In genomic region chr7:155738104-155738503, GRCh38 we compare ENCODE assay signal across 13 cellular contexts.
A peak's percentile ranks its signal among the peaks of the same experiment; 100 is the strongest.
DNase-seq lines count a peak whose midpoint lies in the region; ATAC-seq, FAIRE-seq and TF ChIP-seq lines count a peak whose summit lies in the region.
"Had no signal": no experiment of that assay in that cellular context is flagged by ENCODE, and none has a peak within 500 bp of the region (broad histone marks: within the 10 kb centered on the region; RNA-seq: fewer than 3 reads in every experiment).

No MANE protein-coding gene starts in this region.

- H3K27ac ChIP-seq in A549 (no peak overlapping the region), HEK293 (ENCODE audit: extremely low read depth, low read depth, low read length) (no peak overlapping the region), mesenchymal stem cell (ENCODE audit: low read length, poor library complexity, severe bottlenecking) (peak overlapping the region; percentile 28)
- H3K27ac ChIP-seq: BLaER1, KMS-11, RWPE1 had no signal

- H3K27ac Mint-ChIP-seq in WTC11: 0 out of 2 replicates have a peak overlapping the region, but pooled peaks have one; percentile 27
- H3K27ac Mint-ChIP-seq in immature natural killer cell: no peak overlapping the region

- TF ChIP-seq EP300 in A549 (IDR thresholded peaks at IDR 0.05): no peak

- no peak overlapping the region for H3K23ac ChIP-seq in mesenchymal stem cell (ENCODE audit: low read length in 2 of 2)

- DNase-seq in A549 (ENCODE audit: low read depth in 1 of 2, low spot score in 1 of 2): no peak
- DNase-seq in WTC11 (ENCODE audit: low spot score): no peak
- DNase-seq in mesenchymal stem cell: no peak
- DNase-seq in immature natural killer cell: no peak
- no peak for DNase-seq in activated naive CD4-positive, alpha-beta T cell treated with Interleukin-2 at 50 U/mL for 16 hours
- DNase-seq: NCI-H774 had no signal

- no peak overlapping the region for H2BK12ac ChIP-seq in mesenchymal stem cell (ENCODE audit: low read length in 2 of 2)

- no peak overlapping the region for H3K4ac ChIP-seq in mesenchymal stem cell (ENCODE audit: low read depth in 1 of 2, low read length in 2 of 2)

- no peak for FAIRE-seq in A549 (lab: Jason Lieb, UNC)
- FAIRE-seq: H1 had no signal

- peaks cover 26% of the 10 kb centered on the region for H3K79me1 ChIP-seq in mesenchymal stem cell (replicated peaks; ENCODE audit: low read length, poor library complexity, severe bottlenecking)

- ATAC-seq in A549: peak; percentile 46 to 52; a peak in 3 of 6 replicates
- no peak for ATAC-seq in WTC11
- ATAC-seq in HG03571 (IDR thresholded peaks at IDR 0.05; ENCODE audit: unreplicated experiment): no peak

- CTCF ChIA-PET in A549 (lab: Yijun Ruan, JAX) (interaction anchor here (0.6 to 12.6 kb wide), 5 partner anchors 11 to 358 kb away, joined by 3 to 200 read pairs (median 3); no protein-coding TSS in a partner anchor), HEK293 (lab: Yijun Ruan, JAX) (interaction anchor here (0.6 to 2.1 kb wide), 4 partner anchors 28 to 224 kb away, joined by 3 to 27 read pairs (median 5); no protein-coding TSS in a partner anchor), WTC11 (lab: Charles Lee) (interaction anchor here (1.2 to 2.3 kb wide), 3 partner anchors 29 to 139 kb away, joined by 3 to 9 read pairs (median 3); no protein-coding TSS in a partner anchor)

- TF ChIP-seq CTCF in A549 (IDR thresholded peaks at IDR 0.05) (no peak), HEK293 (tag by site-specific recombination; IDR thresholded peaks at IDR 0.05) (no peak), WTC11 (IDR thresholded peaks at IDR 0.05) (no peak)

- H3K4me3 ChIP-seq in A549: no peak overlapping the region
- H3K4me3 ChIP-seq in HEK293 (ENCODE audit: low read depth, low read length): no peak overlapping the region
- H3K4me3 ChIP-seq in mesenchymal stem cell (ENCODE audit: insufficient read depth in 1 of 2, low read depth in 1 of 2, low read length in 2 of 2): no peak overlapping the region
- H3K4me3 ChIP-seq: BLaER1 had no signal

- H3K4me3 Mint-ChIP-seq in WTC11 (no peak overlapping the region), immature natural killer cell (no peak overlapping the region)
- H3K4me3 Mint-ChIP-seq: CD8-positive, alpha-beta T cell had no signal

- no peak overlapping the region for H3K14ac ChIP-seq in mesenchymal stem cell (ENCODE audit: low read length in 2 of 2)

- no peak for TF ChIP-seq POLR2A in A549 (IDR thresholded peaks at IDR 0.05; ENCODE audit: low read length)

- H3K4me2 ChIP-seq in A549 (no peak overlapping the region), mesenchymal stem cell (ENCODE audit: low read length, poor library complexity, severe bottlenecking) (no peak overlapping the region)
- H3K4me2 ChIP-seq: BLaER1, KMS-11 had no signal

- POLR2A ChIA-PET in A549 (lab: Yijun Ruan, JAX): no interaction called here
- POLR2A ChIA-PET in HEK293 (lab: Yijun Ruan, JAX): interaction anchor here (0.7 kb wide), 1 partner anchor 690 kb away, joined by 3 read pairs; no protein-coding TSS in a partner anchor
- POLR2A ChIA-PET in WTC11 (lab: Charles Lee): interaction anchor here (0.6 kb wide), 1 partner anchor 145 kb away, joined by 4 read pairs; no protein-coding TSS in a partner anchor

- H4K8ac ChIP-seq in mesenchymal stem cell (ENCODE audit: low read length): no peak overlapping the region

- no peak overlapping the region for H4K91ac ChIP-seq in mesenchymal stem cell (ENCODE audit: low read length)

- no peak for TF ChIP-seq RAD21 in A549 (conservative IDR thresholded peaks at IDR 0.05 in 1 of 2, IDR thresholded peaks at IDR 0.05 in 1 of 2)

- 76% methylated on average over 9 of the region's 10 CpGs for WGBS in A549 (ENCODE audit: missing lambda C conversion rate)
- WGBS in mesenchymal stem cell: 91% methylated on average over 10 of the region's 10 CpGs

- H2BK15ac ChIP-seq in mesenchymal stem cell (ENCODE audit: low read depth, poor library complexity, severe bottlenecking): no peak overlapping the region

- no peaks in the 10 kb centered on the region for H3K9me3 Mint-ChIP-seq in WTC11
- H3K9me3 Mint-ChIP-seq in immature natural killer cell: no peaks in the 10 kb centered on the region
- H3K9me3 Mint-ChIP-seq: CD8-positive, alpha-beta T cell had no signal

- H3K27me3 Mint-ChIP-seq in WTC11 (ENCODE audit: low read depth) (no peaks in the 10 kb centered on the region), immature natural killer cell (ENCODE audit: low read depth in 3 of 3) (peaks cover 0 to 3% (median 1%) of the 10 kb centered on the region in 3 donors)

- H3K9ac ChIP-seq in mesenchymal stem cell (ENCODE audit: low read length): no peak overlapping the region
- H3K9ac ChIP-seq: BLaER1, KMS-11 had no signal

- H3K36me3 Mint-ChIP-seq in WTC11 (peaks cover 41% of the 10 kb centered on the region), immature natural killer cell (peaks cover 16 to 30% (median 27%) of the 10 kb centered on the region in 3 donors)

- H2AFZ ChIP-seq in mesenchymal stem cell (ENCODE audit: low read depth, low read length): no peak overlapping the region

- H2BK5ac ChIP-seq in mesenchymal stem cell (ENCODE audit: low read depth, low read length, poor library complexity, severe bottlenecking): no peak overlapping the region

- H2AK5ac ChIP-seq in mesenchymal stem cell (ENCODE audit: low read length, severe bottlenecking): peak overlapping the region; percentile 41

- H2BK120ac ChIP-seq in mesenchymal stem cell (ENCODE audit: low read depth, low read length): no peak overlapping the region

- peaks cover 27% of the 10 kb centered on the region for H3K4me1 Mint-ChIP-seq in WTC11
- H3K4me1 Mint-ChIP-seq in immature natural killer cell: peaks cover 27 to 43% of the 10 kb centered on the region in 2 donors

- no peak overlapping the region for H3K18ac ChIP-seq in mesenchymal stem cell (ENCODE audit: low read depth in 1 of 2, low read length in 2 of 2)

- peaks cover 9% of the 10 kb centered on the region; the same call in 2 of the 3 replicates for H3K4me1 ChIP-seq in A549
- H3K4me1 ChIP-seq in HEK293 (ENCODE audit: control insufficient read depth, insufficient read depth, low read length): no peaks in the 10 kb centered on the region
- peaks cover 4% of the 10 kb centered on the region for H3K4me1 ChIP-seq in mesenchymal stem cell (ENCODE audit: control insufficient read depth, insufficient read depth, low read depth, low read length)
- H3K4me1 ChIP-seq: BLaER1 had no signal

- no peaks in the 10 kb centered on the region for H3K27me3 ChIP-seq in mesenchymal stem cell (ENCODE audit: control insufficient read depth in 1 of 2, insufficient read depth in 1 of 2, low read length in 2 of 2)
- H3K27me3 ChIP-seq: BLaER1 had no signal

- H3K36me3 ChIP-seq in HEK293 (ENCODE audit: control insufficient read depth in 2 of 2, insufficient read depth in 1 of 2, low read length in 2 of 2) (peaks cover 5 to 65% of the 10 kb centered on the region in 2 experiments; a peak in 1 of 3 replicates), mesenchymal stem cell (ENCODE audit: control insufficient read depth in 1 of 2, insufficient read depth in 2 of 2, low read depth in 1 of 2, low read length in 2 of 2) (peaks cover 22 to 71% of the 10 kb centered on the region in 2 experiments)

- H3K9me3 ChIP-seq in A549 (no peaks in the 10 kb centered on the region), HEK293 (ENCODE audit: control insufficient read depth, insufficient read depth, low read depth, low read length) (no peaks in the 10 kb centered on the region), mesenchymal stem cell (ENCODE audit: control insufficient read depth, low read length) (no peaks in the 10 kb centered on the region)
- H3K9me3 ChIP-seq: BLaER1 had no signal

TF ChIP-seq in A549, 52 proteins besides CTCF, POLR2A, EP300 and RAD21 (continues in another document):
- TF ChIP-seq KDM1A (IDR thresholded peaks at IDR 0.05; ENCODE audit: low read depth) (no peak), JUNB (IDR thresholded peaks at IDR 0.05) (no peak), TP53 (CRISPR knock-in tag; IDR thresholded peaks at IDR 0.05) (no peak), SREBF2 (IDR thresholded peaks at IDR 0.05) (no peak), SMC3 (IDR thresholded peaks at IDR 0.05) (no peak)

TF ChIP-seq in HEK293, 187 proteins besides CTCF, POLR2A, EP300 and RAD21:
- TF ChIP-seq ZNF16 (tag by site-specific recombination; IDR thresholded peaks at IDR 0.05; ENCODE audit: low read depth) (no peak), ZNF449 (tag by site-specific recombination; IDR thresholded peaks at IDR 0.05) (peak; percentile 82)

TF ChIP-seq in WTC11, 78 proteins besides CTCF, POLR2A, EP300 and RAD21 (continues in another document):
- no peak for TF ChIP-seq ZNF138 (CRISPR knock-in tag; conservative IDR thresholded peaks at IDR 0.05)
- no peak for TF ChIP-seq ZNF671 (CRISPR knock-in tag; IDR thresholded peaks at IDR 0.05)
- no peak for TF ChIP-seq RELA (CRISPR knock-in tag; IDR thresholded peaks at IDR 0.05; ENCODE audit: borderline replicate concordance)
- TF ChIP-seq JAZF1 (CRISPR knock-in tag; IDR thresholded peaks at IDR 0.05): no peak
- TF ChIP-seq E2F4 (CRISPR knock-in tag; IDR thresholded peaks at IDR 0.05; ENCODE audit: borderline replicate concordance, low read depth): no peak
- no peak for TF ChIP-seq TEAD4 (CRISPR knock-in tag; IDR thresholded peaks at IDR 0.05)
- no peak for TF ChIP-seq ATF1 (CRISPR knock-in tag; IDR thresholded peaks at IDR 0.05)
- no peak for TF ChIP-seq NR1H2 (CRISPR knock-in tag; IDR thresholded peaks at IDR 0.05)
- TF ChIP-seq SP1 (CRISPR knock-in tag; conservative IDR thresholded peaks at IDR 0.05): no peak
- TF ChIP-seq PREB (CRISPR knock-in tag; IDR thresholded peaks at IDR 0.05; ENCODE audit: borderline replicate concordance): no peak

Comparison
In these comparisons a context has a peak if more than half of its experiments do, and no peak if none do; other contexts are left out.
1. ATAC-seq: peak in A549 (2 of 2); none in WTC11 (single experiment) and HG03571 (single experiment).